4 cellular contexts compared by ENCODE assay signal in the genomic region with DNA sequence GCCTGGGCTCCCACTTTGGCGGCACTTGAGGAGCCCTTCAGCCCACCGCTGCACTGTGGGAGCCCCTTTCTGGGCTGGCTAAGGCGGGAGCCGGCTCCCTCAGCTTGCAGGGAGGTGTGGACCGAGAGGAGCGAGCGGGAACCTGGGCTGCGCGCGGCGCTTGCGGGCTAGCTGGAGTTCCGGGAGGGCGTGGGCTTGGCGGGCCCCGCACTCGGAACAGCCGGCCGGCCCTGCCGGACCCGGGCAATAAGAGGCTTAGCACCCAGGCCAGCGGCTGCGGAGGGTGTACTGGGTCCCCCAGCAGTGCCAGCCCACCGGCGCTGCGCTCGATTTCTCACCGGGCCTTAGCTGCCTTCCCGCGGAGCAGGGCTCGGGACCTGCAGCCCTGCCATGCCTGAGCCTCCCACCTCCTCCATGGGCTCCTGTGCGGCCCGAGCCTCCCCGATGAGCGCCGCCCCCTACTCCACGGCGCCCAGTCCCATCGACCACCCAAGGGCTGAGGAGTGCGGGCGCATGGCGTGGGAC. TPM values are rescaled to one million over a fixed set of nuclear protein-coding genes. Genes with fewer than 3 reads are reported as not detected.
"Had no signal": no experiment of that assay in that cellular context is flagged by ENCODE, and none has a peak within 500 bp of the region (broad histone marks: within the 10 kb centered on the region; RNA-seq: fewer than 3 reads in every experiment).

No MANE protein-coding gene starts in this region.

RNA-seq across cellular contexts. Expression of a gene that starts 37.8 kb away (rescaled TPM):
- total RNA-seq: H4, H7, HT-29 had no signal
- polyA plus RNA-seq: IgD-negative memory B cell had no signal

RNA-seq across cellular contexts. Expression of a gene that starts 52.0 kb away (rescaled TPM):
- total RNA-seq: HT-29 had no signal
- polyA plus RNA-seq: IgD-negative memory B cell had no signal

RNA-seq across cellular contexts. Expression of a gene that starts 56.4 kb away (rescaled TPM):
- total RNA-seq: H4 had no signal
- polyA plus RNA-seq: IgD-negative memory B cell had no signal
